In genomic region chr9:35746583-35746982, GRCh38 we compare ENCODE assay signal across 1 cellular context.
TF ChIP-seq lines count a peak whose summit lies in the region.

No MANE protein-coding gene starts in this region.

TF ChIP-seq in WTC11, 78 proteins besides CTCF, POLR2A, EP300 and RAD21 (continued from another document):
- no peak for TF ChIP-seq ARID4B (CRISPR knock-in tag; IDR thresholded peaks at IDR 0.05; ENCODE audit: borderline replicate concordance)
